22 cellular contexts compared by ENCODE assay signal in the genomic region with DNA sequence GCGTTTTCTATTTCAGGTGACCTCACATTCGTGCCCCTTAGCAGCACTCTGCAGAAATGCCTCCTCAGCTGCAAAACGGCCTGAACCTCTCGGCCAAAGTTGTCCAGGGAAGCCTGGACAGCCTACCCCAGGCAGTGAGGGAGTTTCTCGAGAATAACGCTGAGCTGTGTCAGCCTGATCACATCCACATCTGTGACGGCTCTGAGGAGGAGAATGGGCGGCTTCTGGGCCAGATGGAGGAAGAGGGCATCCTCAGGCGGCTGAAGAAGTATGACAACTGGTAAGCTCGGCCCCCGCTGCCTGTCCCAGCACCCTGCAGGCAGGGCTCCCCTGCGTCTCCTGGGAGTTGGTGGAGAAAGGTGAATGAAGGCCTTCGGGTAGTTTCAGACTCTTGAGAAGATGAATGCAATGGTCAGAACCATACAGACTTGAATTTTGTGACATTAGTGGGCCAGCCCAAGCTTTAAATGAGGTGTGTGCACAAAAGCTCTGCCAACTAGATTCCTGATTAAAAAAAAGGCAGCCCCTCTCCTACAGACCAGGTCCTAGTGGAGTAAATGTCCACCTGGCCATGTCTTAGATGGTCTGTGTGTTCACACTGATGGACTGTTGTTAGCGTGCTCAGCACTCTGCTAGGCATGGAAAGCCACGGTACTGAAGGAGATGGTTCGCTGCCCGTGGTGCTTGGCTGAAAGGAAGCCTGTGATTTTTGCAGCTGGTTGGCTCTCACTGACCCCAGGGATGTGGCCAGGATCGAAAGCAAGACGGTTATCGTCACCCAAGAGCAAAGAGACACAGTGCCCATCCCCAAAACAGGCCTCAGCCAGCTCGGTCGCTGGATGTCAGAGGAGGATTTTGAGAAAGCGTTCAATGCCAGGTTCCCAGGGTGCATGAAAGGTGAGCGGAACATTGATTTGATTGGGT. TPM values are rescaled to one million over a fixed set of nuclear protein-coding genes. Genes with fewer than 3 reads are reported as not detected.
A peak's percentile ranks its signal among the peaks of the same experiment; 100 is the strongest.
DNase-seq lines count a peak whose midpoint lies in the region; ATAC-seq, FAIRE-seq and TF ChIP-seq lines count a peak whose summit lies in the region.
"Had no signal": no experiment of that assay in that cellular context is flagged by ENCODE, and none has a peak within 500 bp of the region (broad histone marks: within the 10 kb centered on the region; RNA-seq: fewer than 3 reads in every experiment).

No MANE protein-coding gene starts in this region.

- no peak overlapping the region for H3K56ac ChIP-seq in mesendoderm (ENCODE audit: low read length)

- H3K27me3 ChIP-seq in colonic mucosa (peaks cover 3% of the 10 kb centered on the region), mesendoderm (ENCODE audit: insufficient read depth, low read length, poor library complexity) (no peaks in the 10 kb centered on the region), small intestine (ENCODE audit: control insufficient read depth in 2 of 2, insufficient read depth in 2 of 2, low read length in 2 of 2) (no peaks in the 10 kb centered on the region)

- no peak overlapping the region for H3K27ac Mint-ChIP-seq in Calu3 (ENCODE audit: unreplicated experiment)

- no peak overlapping the region for H3K4me3 Mint-ChIP-seq in Calu3 (ENCODE audit: low read depth, unreplicated experiment)

- H3K4me1 ChIP-seq in colonic mucosa (no peaks in the 10 kb centered on the region), mesendoderm (ENCODE audit: control insufficient read depth, low read depth, low read length) (no peaks in the 10 kb centered on the region), small intestine (ENCODE audit: control insufficient read depth in 2 of 2, insufficient read depth in 1 of 2, low read depth in 1 of 2, low read length in 1 of 2) (peaks cover 0 to 10% of the 10 kb centered on the region in 2 donors)

- peak overlapping the region; percentile 39 for H3K23ac ChIP-seq in mesendoderm (ENCODE audit: low read length)

- CTCF ChIA-PET in Calu3 (lab: Charles Lee) = interaction anchor here (1.3 kb wide), 1 partner anchor 14 kb away, joined by 5 read pairs; no protein-coding TSS in a partner anchor

- peaks cover 11% of the 10 kb centered on the region for H3K36me3 Mint-ChIP-seq in Calu3 (ENCODE audit: insufficient read depth, unreplicated experiment)

- no peaks in the 10 kb centered on the region for H3K79me2 ChIP-seq in mesendoderm (ENCODE audit: control insufficient read depth, insufficient read depth, low read length)

- no peak overlapping the region for H3K4me2 ChIP-seq in mesendoderm (ENCODE audit: low read length)
- H3K4me2 ChIP-seq: KMS-11 had no signal

- H3K4me3 ChIP-seq in colonic mucosa (peak overlapping the region; percentile 31), mesendoderm (ENCODE audit: low read length) (no peak overlapping the region), small intestine (ENCODE audit: low read depth in 1 of 2, low read length in 2 of 2) (peak overlapping the region in 1 of 2 donors; percentile 69)
- H3K4me3 ChIP-seq: SK-N-MC had no signal

- H3K79me1 ChIP-seq in mesendoderm (ENCODE audit: low read length) = no peaks in the 10 kb centered on the region

- ATAC-seq in GM21723 (IDR thresholded peaks at IDR 0.05; ENCODE audit: unreplicated experiment) (no peak), HG03175 (IDR thresholded peaks at IDR 0.05; ENCODE audit: unreplicated experiment) (no peak)

- no peak overlapping the region for H2AK5ac ChIP-seq in mesendoderm (ENCODE audit: low read length)

- intact Hi-C loops in Calu3 (cut with micrococcal nuclease; ENCODE audit: unreplicated experiment) (no loop called here), colonic mucosa (cut with DNase I) (no loop called here)

- DNase-seq in Calu3 (no peak), colonic mucosa (no peak), mesendoderm (no peak), small intestine (no peak), NCI-H146 treated with DMSO at 0.1 percent for 48 hours (lab: John Stamatoyannopoulos, UW; ENCODE audit: unreplicated experiment) (no peak)
- DNase-seq in stimulated activated CD4-positive, alpha-beta T cell treated with anti-CD3 and anti-CD28 coated beads, Interleukin-1b, Interleukin-23, amount 100 ng/mL, for 48 hours = no peak
- DNase-seq: C1 segment of cervical spinal cord, DMS 273 treated with DMSO at 0.1 percent for 48 hours, GDM1, NCI-H1092 treated with DMSO at 0.1 percent for 48 hours, NCI-H187, NCI-H226, NCI-H524 treated with DMSO at 0.1 percent for 48 hours had no signal

- peaks cover 2% of the 10 kb centered on the region for H3K9me3 Mint-ChIP-seq in Calu3 (ENCODE audit: low read depth, unreplicated experiment)

- H3K9me3 ChIP-seq in colonic mucosa (no peaks in the 10 kb centered on the region), small intestine (ENCODE audit: control insufficient read depth, low read depth) (no peaks in the 10 kb centered on the region)

- H3K9ac ChIP-seq in colonic mucosa (ENCODE audit: low read depth in 2 of 2, low read length in 2 of 2) (peak overlapping the region; percentile 56 to 93), mesendoderm (ENCODE audit: low read length) (no peak overlapping the region)
- H3K9ac ChIP-seq: KMS-11 had no signal

- no peak for TF ChIP-seq CTCF in Calu3 (IDR thresholded peaks at IDR 0.05; ENCODE audit: unreplicated experiment)
- no peak for TF ChIP-seq CTCF in colonic mucosa (IDR thresholded peaks at IDR 0.05)

- no peak overlapping the region for H3K4ac ChIP-seq in mesendoderm (ENCODE audit: low read depth, low read length)

- H4K8ac ChIP-seq in mesendoderm (ENCODE audit: low read depth, low read length) = no peak overlapping the region

- FAIRE-seq in small intestine (lab: Jason Lieb, UNC) = no peak
- FAIRE-seq: A204.1, GM12892, H54 had no signal

- peaks cover 41% of the 10 kb centered on the region for H3K27me3 Mint-ChIP-seq in Calu3 (ENCODE audit: unreplicated experiment)

- no peak overlapping the region for H2BK15ac ChIP-seq in mesendoderm (replicated peaks; ENCODE audit: low read depth)

- BruUV-seq in Calu3 (replicated peaks; lab: Mats Ljungman, UMichigan) = TSS peak; percentile 82

- no peak overlapping the region for H2BK120ac ChIP-seq in mesendoderm (ENCODE audit: low read depth, low read length)

- H3K18ac ChIP-seq in mesendoderm (ENCODE audit: low read length) = no peak overlapping the region

- H4K5ac ChIP-seq in mesendoderm (ENCODE audit: low read length) = no peak overlapping the region

- no peak overlapping the region for H2BK5ac ChIP-seq in mesendoderm (ENCODE audit: low read length)

- H3K36me3 ChIP-seq in colonic mucosa = no peaks in the 10 kb centered on the region
- no peaks in the 10 kb centered on the region for H3K36me3 ChIP-seq in mesendoderm (ENCODE audit: control insufficient read depth, insufficient read depth, low read length)
- H3K36me3 ChIP-seq in small intestine (ENCODE audit: control insufficient read depth in 2 of 2, insufficient read depth in 2 of 2, low read length in 2 of 2) = peaks cover 0 to 29% of the 10 kb centered on the region in 2 donors

- H3K4me1 Mint-ChIP-seq in Calu3 (ENCODE audit: low read depth, unreplicated experiment) = peaks cover 38% of the 10 kb centered on the region

- WGBS in mesendoderm (ENCODE audit: extremely low coverage, insufficient coverage, low lambda C conversion rate) = no CpG with 5 or more reads among the region's 24 CpGs
- 76 to 83% (median 80%) methylated on average over 24 of the region's 24 CpGs for WGBS in small intestine, 3 donors

- H3K27ac ChIP-seq in colonic mucosa (peak overlapping the region; percentile 26), mesendoderm (ENCODE audit: low read depth, low read length) (no peak overlapping the region), small intestine (ENCODE audit: low read depth in 1 of 2, low read length in 1 of 2) (peak overlapping the region; percentile 76 to 77)
- H3K27ac ChIP-seq: KMS-11, SK-N-MC had no signal

RNA-seq across cellular contexts. Expression of gene PCK1, which starts 0.7 kb away (rescaled TPM):
- total RNA-seq in Calu3 (2022) = 0.12 and 0.19 TPM in 2 replicates
- total RNA-seq in colonic mucosa = 100 to 1,000 TPM; 272 TPM
- not detected for polyA plus RNA-seq in mesendoderm (2013, experiment 1 of 2)
- not detected for polyA plus RNA-seq in mesendoderm (2013, experiment 2 of 2)
- polyA plus RNA-seq in small intestine = 100 to 1,000 TPM in 2 of 3 donors, 10 to 100 TPM in 1; 29.6 to 439 (median 165) TPM
- total RNA-seq: M059J had no signal

RNA-seq across cellular contexts. Expression of gene CTCFL, which starts 36.7 kb away (rescaled TPM):
- total RNA-seq in Calu3 (2022) (not detected in 2 replicates), colonic mucosa (under 1 TPM in 1 of 2 donors, not detected in 1; 0.47 TPM)
- 0.74 TPM for polyA plus RNA-seq in mesendoderm (2013, experiment 1 of 2)
- polyA plus RNA-seq in mesendoderm (2013, experiment 2 of 2) = 0.84 TPM
- polyA plus RNA-seq in small intestine = under 1 TPM in 1 of 3 donors, not detected in 2; 0.03 TPM
- total RNA-seq: M059J, Right ventricle myocardium superior had no signal

RNA-seq across cellular contexts. Expression of gene ZBP1, which starts 58.6 kb away (rescaled TPM):
- 2.9 and 12.5 TPM in 2 replicates for total RNA-seq in Calu3 (2022)
- total RNA-seq in colonic mucosa = 1 to 10 TPM; 2.7 to 3.4 TPM
- not detected for polyA plus RNA-seq in mesendoderm (2013, experiment 1 of 2)
- polyA plus RNA-seq in mesendoderm (2013, experiment 2 of 2) = not detected
- polyA plus RNA-seq in small intestine = 1 to 10 TPM in 2 of 3 donors, under 1 TPM in 1; 0.45 to 2.7 (median 2.7) TPM
- total RNA-seq: Right ventricle myocardium superior had no signal

Comparison
In these comparisons a context has a peak if more than half of its experiments do, and no peak if none do; other contexts are left out.
1. RNA of gene PCK1, which starts 0.7 kb away (total RNA-seq): 272 TPM in colonic mucosa; 0.12 to 0.19 TPM in Calu3; every median in the first group is over 100 times any median in the second.